8 cellular contexts compared by ENCODE assay signal in genomic region chr10:68231106-68231901, GRCh38. TPM values are rescaled to one million over a fixed set of nuclear protein-coding genes. Genes with fewer than 3 reads are reported as not detected.
DNase-seq lines count a peak whose midpoint lies in the region; ATAC-seq and TF ChIP-seq lines count a peak whose summit lies in the region.

No MANE protein-coding gene starts in this region.

- peak; percentile 93 for ATAC-seq in GM19372 (IDR thresholded peaks at IDR 0.05; ENCODE audit: low read depth, unreplicated experiment)
- peak; percentile 89 for ATAC-seq in HG03457 (IDR thresholded peaks at IDR 0.05; ENCODE audit: unreplicated experiment)

- H2BK5ac ChIP-seq in neuronal stem cell (ENCODE audit: low read length): peak overlapping the region; percentile 82

- no peaks in the 10 kb centered on the region for H3K9me3 Mint-ChIP-seq in CD8-positive, alpha-beta memory T cell
- H3K9me3 Mint-ChIP-seq in activated naive CD4-positive, alpha-beta T cell treated with anti-CD3 and anti-CD28 coated beads, Interleukin-2, amount 10 ng/mL, durations not matched to agents 7 days and 5 days: no peaks in the 10 kb centered on the region
- H3K9me3 Mint-ChIP-seq in glutamatergic neuron (ENCODE audit: unreplicated experiment) (peaks cover 3% of the 10 kb centered on the region), type B pancreatic cell (no peaks in the 10 kb centered on the region)

- no peaks in the 10 kb centered on the region for H3K9me3 ChIP-seq in CD8-positive, alpha-beta memory T cell (ENCODE audit: low read length)
- H3K9me3 ChIP-seq in neuronal stem cell (replicated peaks in 1 of 2; ENCODE audit: control insufficient read depth in 2 of 2, insufficient read depth in 1 of 2, low read depth in 1 of 2, low read length in 2 of 2): no peaks in the 10 kb centered on the region

- H3K18ac ChIP-seq in neuronal stem cell (ENCODE audit: low read length): peak overlapping the region; percentile 98

- H2AK5ac ChIP-seq in neuronal stem cell (ENCODE audit: low read depth, low read length): no peak overlapping the region

- H3K27me3 ChIP-seq in CD8-positive, alpha-beta memory T cell (ENCODE audit: insufficient read depth, low read length, poor library complexity, severe bottlenecking): peaks cover 21% of the 10 kb centered on the region
- peaks cover 0 to 26% (median 5%) of the 10 kb centered on the region in 3 experiments for H3K27me3 ChIP-seq in neuronal stem cell (ENCODE audit: control insufficient read depth in 3 of 3, insufficient read depth in 3 of 3, low read depth in 1 of 3, low read length in 3 of 3)

- no peak overlapping the region for H3K27ac ChIP-seq in CD8-positive, alpha-beta memory T cell (ENCODE audit: low read depth, low read length)
- H3K27ac ChIP-seq in neuronal stem cell (replicated peaks; ENCODE audit: low read length): peak overlapping the region; percentile 57

- H4K91ac ChIP-seq in neuronal stem cell (ENCODE audit: low read depth, low read length, poor library complexity): peak overlapping the region; percentile 46

- peak overlapping the region in 1 of 8 donors; percentile 7 for H3K27ac Mint-ChIP-seq in CD8-positive, alpha-beta memory T cell
- H3K27ac Mint-ChIP-seq in activated naive CD4-positive, alpha-beta T cell treated with anti-CD3 and anti-CD28 coated beads, Interleukin-2, amount 10 ng/mL, durations not matched to agents 7 days and 5 days: no peak overlapping the region
- H3K27ac Mint-ChIP-seq in glutamatergic neuron (ENCODE audit: unreplicated experiment) (peak overlapping the region; percentile 96), type B pancreatic cell (peak overlapping the region; percentile 46)

- no peak for TF ChIP-seq CTCF in glutamatergic neuron (IDR thresholded peaks at IDR 0.05; ENCODE audit: partially characterized antibody, unreplicated experiment)
- peak; percentile 36 for TF ChIP-seq CTCF in type B pancreatic cell (conservative IDR thresholded peaks at IDR 0.05)

- peak overlapping the region; percentile 38 to 77 (median 70) for H3K4me3 Mint-ChIP-seq in CD8-positive, alpha-beta memory T cell
- peak overlapping the region; percentile 53 for H3K4me3 Mint-ChIP-seq in activated naive CD4-positive, alpha-beta T cell treated with anti-CD3 and anti-CD28 coated beads, Interleukin-2, amount 10 ng/mL, durations not matched to agents 7 days and 5 days
- H3K4me3 Mint-ChIP-seq in glutamatergic neuron (ENCODE audit: unreplicated experiment) (peak overlapping the region; percentile 93), type B pancreatic cell (peak overlapping the region; percentile 86)

- peak overlapping the region; percentile 58 for H2BK12ac ChIP-seq in neuronal stem cell (ENCODE audit: low read length)

- no peaks in the 10 kb centered on the region for H3K36me3 Mint-ChIP-seq in CD8-positive, alpha-beta memory T cell
- H3K36me3 Mint-ChIP-seq in activated naive CD4-positive, alpha-beta T cell treated with anti-CD3 and anti-CD28 coated beads, Interleukin-2, amount 10 ng/mL, durations not matched to agents 7 days and 5 days: no peaks in the 10 kb centered on the region
- H3K36me3 Mint-ChIP-seq in glutamatergic neuron (ENCODE audit: unreplicated experiment) (no peaks in the 10 kb centered on the region), type B pancreatic cell (no peaks in the 10 kb centered on the region)

- no peak overlapping the region for H3K4ac ChIP-seq in neuronal stem cell (ENCODE audit: low read length)

- peak overlapping the region; percentile 92 for H3K9ac ChIP-seq in neuronal stem cell (ENCODE audit: low read depth, low read length, poor library complexity)

- peak overlapping the region; percentile 99 for H3K23ac ChIP-seq in neuronal stem cell (ENCODE audit: low read depth, low read length, poor library complexity)

- H3K79me1 ChIP-seq in neuronal stem cell (ENCODE audit: low read depth, low read length): no peaks in the 10 kb centered on the region

- peaks cover 30 to 58% of the 10 kb centered on the region in 2 donors for H3K27me3 Mint-ChIP-seq in CD8-positive, alpha-beta memory T cell
- H3K27me3 Mint-ChIP-seq in activated naive CD4-positive, alpha-beta T cell treated with anti-CD3 and anti-CD28 coated beads, Interleukin-2, amount 10 ng/mL, durations not matched to agents 7 days and 5 days: peaks cover 51% of the 10 kb centered on the region
- H3K27me3 Mint-ChIP-seq in glutamatergic neuron (ENCODE audit: unreplicated experiment): peaks cover 7% of the 10 kb centered on the region
- peaks cover 36% of the 10 kb centered on the region for H3K27me3 Mint-ChIP-seq in type B pancreatic cell

- H3K14ac ChIP-seq in neuronal stem cell (ENCODE audit: low read length): peak overlapping the region; percentile 96

- CTCF ChIA-PET in CD8-positive, alpha-beta memory T cell (lab: Charles Lee): interaction anchor here (0.5 to 1.1 kb wide), 2 partner anchors 117 to 176 kb away, joined by 3 read pairs; no protein-coding TSS in a partner anchor
- CTCF ChIA-PET in activated naive CD4-positive, alpha-beta T cell treated with anti-CD3 and anti-CD28 coated beads, Interleukin-2, amount 10 ng/mL, durations not matched to agents 7 days and 5 days (lab: Charles Lee): interaction anchor here (0.6 to 1.0 kb wide), 3 partner anchors 15 to 145 kb away, joined by 3 to 4 read pairs (median 3); no protein-coding TSS in a partner anchor

- POLR2A ChIA-PET in CD8-positive, alpha-beta memory T cell (lab: Charles Lee): no interaction called here

- peak overlapping the region; percentile 86 for H4K8ac ChIP-seq in neuronal stem cell (ENCODE audit: low read depth, low read length)

- peak overlapping the region; percentile 100 for H2AFZ ChIP-seq in neuronal stem cell (ENCODE audit: low read length)

- DNase-seq in CD8-positive, alpha-beta memory T cell: peak in 2 of 5 donors; percentile 2 to 25
- DNase-seq in NCI-H774 (lab: John Stamatoyannopoulos, UW): peak; percentile 75
- DNase-seq in activated naive CD4-positive, alpha-beta T cell treated with anti-CD3 and anti-CD28 coated beads, Interleukin-2, amount 10 ng/mL, durations not matched to agents 7 days and 5 days: peak; percentile 46
- peak; percentile 85 for DNase-seq in glutamatergic neuron
- DNase-seq in neuronal stem cell (ENCODE audit: low spot score): peak; percentile 77
- peak; percentile 87 for DNase-seq in type B pancreatic cell (ENCODE audit: extremely low spot score, unreplicated experiment)

- no peaks in the 10 kb centered on the region for H3K4me1 ChIP-seq in CD8-positive, alpha-beta memory T cell (ENCODE audit: insufficient read depth, low read length)
- H3K4me1 ChIP-seq in neuronal stem cell (ENCODE audit: control insufficient read depth in 2 of 2, insufficient read depth in 1 of 2, low read depth in 1 of 2, low read length in 2 of 2): peaks cover 3 to 4% of the 10 kb centered on the region in 2 donors

- peak overlapping the region; percentile 83 for H2BK15ac ChIP-seq in neuronal stem cell (ENCODE audit: low read length)

- H2BK120ac ChIP-seq in neuronal stem cell (ENCODE audit: low read depth, low read length): no peak overlapping the region

- no CpG with 5 or more reads among the region's 83 CpGs for WGBS in neuronal stem cell (ENCODE audit: extremely low coverage in 2 of 2, insufficient read length in 2 of 2, insufficient replicate concordance in 1 of 2), 2 donors

- H3K4me2 ChIP-seq in neuronal stem cell (ENCODE audit: insufficient read depth, low read length, poor library complexity, severe bottlenecking): peak overlapping the region; percentile 95

- peaks cover 5 to 13% (median 5%) of the 10 kb centered on the region in 3 donors for H3K4me1 Mint-ChIP-seq in CD8-positive, alpha-beta memory T cell
- peaks cover 7% of the 10 kb centered on the region for H3K4me1 Mint-ChIP-seq in activated naive CD4-positive, alpha-beta T cell treated with anti-CD3 and anti-CD28 coated beads, Interleukin-2, amount 10 ng/mL, durations not matched to agents 7 days and 5 days
- peaks cover 15% of the 10 kb centered on the region for H3K4me1 Mint-ChIP-seq in glutamatergic neuron (ENCODE audit: low read depth, unreplicated experiment)
- peaks cover 9% of the 10 kb centered on the region for H3K4me1 Mint-ChIP-seq in type B pancreatic cell (ENCODE audit: unreplicated experiment)

- no peaks in the 10 kb centered on the region for H3K36me3 ChIP-seq in CD8-positive, alpha-beta memory T cell (ENCODE audit: insufficient read depth, low read length)
- H3K36me3 ChIP-seq in neuronal stem cell (replicated peaks in 1 of 2; ENCODE audit: control insufficient read depth in 2 of 2, insufficient read depth in 2 of 2, low read length in 2 of 2): no peaks in the 10 kb centered on the region

- peak overlapping the region; percentile 51 for H3K4me3 ChIP-seq in CD8-positive, alpha-beta memory T cell (ENCODE audit: low read length)
- peak overlapping the region; percentile 70 to 86 for H3K4me3 ChIP-seq in neuronal stem cell (ENCODE audit: low read length in 2 of 2)

RNA-seq across cellular contexts. Expression of gene ATOH7, which starts 0.6 kb away (rescaled TPM):
- total RNA-seq in CD8-positive, alpha-beta memory T cell: not detected
- polyA plus RNA-seq in CD8-positive, alpha-beta memory T cell: not detected
- 0.86 TPM for total RNA-seq in glutamatergic neuron (ENCODE audit: unreplicated experiment)
- polyA plus RNA-seq in neuronal stem cell (2013, experiment 1 of 2): 0.63 TPM
- polyA plus RNA-seq in neuronal stem cell (2013, experiment 2 of 2): 0.46 TPM
- total RNA-seq in type B pancreatic cell (ENCODE audit: low replicate concordance): 0.31 and 0.60 TPM in 2 replicates
